ENCODE assay signal across 20 cellular contexts in the genomic region with DNA sequence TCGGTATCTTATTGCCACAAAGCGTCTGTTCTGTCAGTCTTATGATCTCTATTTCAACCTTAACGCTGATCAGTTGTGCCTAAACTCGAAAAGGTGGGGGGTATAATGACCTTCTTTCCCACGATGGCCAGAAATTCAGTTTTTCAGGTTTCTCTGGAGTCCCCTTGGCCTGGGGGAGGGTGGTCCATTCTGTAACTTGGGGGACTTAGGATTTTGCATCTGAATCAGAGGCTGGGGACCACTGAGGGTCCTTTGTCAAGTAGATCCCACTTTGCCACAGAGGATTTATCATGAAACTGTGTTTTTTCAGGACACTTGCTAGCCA. TPM values are rescaled to one million over a fixed set of nuclear protein-coding genes. Genes with fewer than 3 reads are reported as not detected.
DNase-seq lines count a peak whose midpoint lies in the region; TF ChIP-seq lines count a peak whose summit lies in the region.
"Had no signal": no experiment of that assay in that cellular context is flagged by ENCODE, and none has a peak within 500 bp of the region (broad histone marks: within the 10 kb centered on the region; RNA-seq: fewer than 3 reads in every experiment).

No MANE protein-coding gene starts in this region.

- H2AFZ ChIP-seq in neuron (ENCODE audit: low read depth, low read length) = peak overlapping the region; percentile 14

- intact Hi-C loops in left ventricle myocardium inferior (cut with micrococcal nuclease) = no loop called here
- intact Hi-C loops in cardiac septum (cut with DNase I) = loop anchor here (5.0 kb wide), 1 partner anchor 119 kb away; no protein-coding TSS in a partner anchor
- intact Hi-C loops in vagina (cut with DNase I) = no loop called here

- H3K27me3 ChIP-seq in left ventricle myocardium inferior (ENCODE audit: low read depth) (no peaks in the 10 kb centered on the region), layer of hippocampus (ENCODE audit: control insufficient read depth, insufficient read depth, low read length) (no peaks in the 10 kb centered on the region), neuron (ENCODE audit: insufficient read depth, low read length) (no peaks in the 10 kb centered on the region), vagina (no peaks in the 10 kb centered on the region)

- no peak for DNase-seq in left ventricle myocardium inferior
- DNase-seq in cardiac septum (ENCODE audit: low spot score) = no peak
- no peak for DNase-seq in vagina (ENCODE audit: extremely low spot score in 2 of 2)
- no peak for DNase-seq in dermis blood vessel endothelial cell
- no peak for DNase-seq in activated CD4-positive, alpha-beta T cell treated with anti-CD3 and anti-CD28 coated beads for 1 hour
- no peak for DNase-seq in NCI-H526 (lab: John Stamatoyannopoulos, UW)
- DNase-seq: 8988T; CD4-positive, alpha-beta memory T cell; DMS79 treated with DMSO at 0.1 percent for 48 hours; H9; NCI-H1436; NCI-H2029 treated with DMSO at 0.1 percent for 48 hours; NCI-H2171 treated with DMSO at 0.1 percent for 48 hours; NCI-H446 treated with DMSO at 0.1 percent for 48 hours; NCI-H774; PC-3 had no signal

- TF ChIP-seq CTCF in left ventricle myocardium inferior (IDR thresholded peaks at IDR 0.05; ENCODE audit: borderline replicate concordance) (no peak), vagina (IDR thresholded peaks at IDR 0.05) (no peak)

- peak overlapping the region; percentile 78 for H3K27ac ChIP-seq in left ventricle myocardium inferior (replicated peaks)
- peak overlapping the region; percentile 1 for H3K27ac ChIP-seq in layer of hippocampus (ENCODE audit: low read depth, low read length)
- peak overlapping the region; percentile 69 for H3K27ac ChIP-seq in vagina
- H3K27ac ChIP-seq: KMS-11, RWPE1 had no signal

- H3K4me3 ChIP-seq in left ventricle myocardium inferior = no peak overlapping the region
- no peak overlapping the region for H3K4me3 ChIP-seq in neuron (ENCODE audit: low read length)
- H3K4me3 ChIP-seq in vagina = no peak overlapping the region

- H3K36me3 ChIP-seq in left ventricle myocardium inferior (no peaks in the 10 kb centered on the region), neuron (ENCODE audit: insufficient read depth, low read length) (no peaks in the 10 kb centered on the region), vagina (no peaks in the 10 kb centered on the region)

- no peak for TF ChIP-seq POLR2A in vagina (IDR thresholded peaks at IDR 0.05)

- H3K4me1 ChIP-seq in left ventricle myocardium inferior = peaks cover 14% of the 10 kb centered on the region
- H3K4me1 ChIP-seq in neuron (ENCODE audit: insufficient read depth, low read length) = peaks cover 4% of the 10 kb centered on the region
- peaks cover 6% of the 10 kb centered on the region for H3K4me1 ChIP-seq in vagina

- H3K9me3 ChIP-seq in left ventricle myocardium inferior (replicated peaks) (no peaks in the 10 kb centered on the region), neuron (ENCODE audit: low read length) (no peaks in the 10 kb centered on the region), vagina (no peaks in the 10 kb centered on the region)

RNA-seq across cellular contexts. Expression of a gene that starts 6.3 kb away (rescaled TPM):
- total RNA-seq in left ventricle myocardium inferior = 52.5 TPM
- total RNA-seq in cardiac septum = 48.8 TPM
- total RNA-seq in vagina = 95.3 TPM
- 10.3 and 16.3 TPM in 2 replicates for total RNA-seq in dermis blood vessel endothelial cell

RNA-seq across cellular contexts. Expression of a gene that starts 7.6 kb away (rescaled TPM):
- total RNA-seq in left ventricle myocardium inferior = 22.3 TPM
- total RNA-seq in cardiac septum = 31.3 TPM
- total RNA-seq in vagina = 20.1 TPM
- total RNA-seq in dermis blood vessel endothelial cell = 29.9 and 35.7 TPM in 2 replicates

Comparison
In these comparisons a context has a peak if more than half of its experiments do, and no peak if none do; other contexts are left out.
1. H3K27ac ChIP-seq: peak in every context shown above with its lines; median percentile 78 in left ventricle myocardium inferior; 69 in vagina; 1 in layer of hippocampus.